In the genomic region with DNA sequence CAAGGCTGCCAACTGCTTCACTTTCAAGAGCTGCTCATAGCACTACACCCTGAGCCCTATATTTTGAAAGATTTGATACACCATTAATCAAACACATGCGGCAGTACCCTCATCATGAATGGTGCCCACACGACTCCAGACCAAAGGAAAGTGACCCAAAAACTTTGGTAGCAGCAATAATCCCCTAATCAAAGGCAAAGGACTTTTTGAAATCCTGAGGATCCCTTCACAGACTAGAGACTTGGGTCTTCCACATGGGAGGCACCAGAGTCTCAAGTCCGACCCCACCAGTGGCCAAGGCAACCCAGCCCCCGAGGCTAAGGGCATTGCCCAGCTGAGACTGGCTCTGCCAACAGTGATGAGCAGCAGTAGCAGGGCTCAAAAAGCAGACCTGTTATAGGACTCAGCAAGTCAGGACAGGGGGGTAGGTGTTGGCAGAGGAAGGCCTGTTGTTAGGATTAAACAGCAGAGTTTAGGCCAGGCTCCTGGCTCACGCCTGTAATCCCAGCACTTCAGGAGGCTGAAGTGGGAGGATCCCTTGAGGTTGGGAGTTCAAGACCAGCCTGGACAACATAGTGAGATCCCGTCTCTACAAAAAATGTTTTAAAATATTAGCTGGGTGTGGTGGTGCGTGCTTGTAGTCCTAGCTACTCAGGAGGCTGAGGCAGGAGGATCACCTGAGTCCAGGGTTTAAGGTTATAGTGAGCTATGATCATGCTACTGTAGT, we compare ENCODE assay signal across 11 cellular contexts. TPM values are rescaled to one million over a fixed set of nuclear protein-coding genes. Genes with fewer than 3 reads are reported as not detected.
DNase-seq lines count a peak whose midpoint lies in the region; ATAC-seq and TF ChIP-seq lines count a peak whose summit lies in the region.
"Had no signal": no experiment of that assay in that cellular context is flagged by ENCODE, and none has a peak within 500 bp of the region (broad histone marks: within the 10 kb centered on the region; RNA-seq: fewer than 3 reads in every experiment).

No MANE protein-coding gene starts in this region.

- H3K4me3 ChIP-seq in left lung (peak overlapping the region in 1 of 2 donors; percentile 98), thoracic aorta (peak overlapping the region; percentile 31)

- ATAC-seq in left lung (no peak), thoracic aorta (ENCODE audit: insufficient number of reproducible peaks, low FRiP score, low read depth) (no peak), GM21723 (IDR thresholded peaks at IDR 0.05; ENCODE audit: unreplicated experiment) (no peak)

- peaks cover 60% of the 10 kb centered on the region for H3K36me3 Mint-ChIP-seq in activated CD4-positive, alpha-beta T cell treated with anti-CD3 and anti-CD28 coated beads, Interleukin-2, amount 10 ng/mL, durations not matched to agents 7 days and 5 days (ENCODE audit: low read depth)
- H3K36me3 Mint-ChIP-seq in activated CD4-positive, alpha-beta memory T cell treated with anti-CD3 and anti-CD28 coated beads, Interleukin-2, amount 10 ng/mL, durations not matched to agents 7 days and 5 days (ENCODE audit: low read depth), result peaks cover 74% of the 10 kb centered on the region

- no peaks in the 10 kb centered on the region for H3K9me3 Mint-ChIP-seq in activated CD4-positive, alpha-beta T cell treated with anti-CD3 and anti-CD28 coated beads, Interleukin-2, amount 10 ng/mL, durations not matched to agents 7 days and 5 days
- H3K9me3 Mint-ChIP-seq in activated CD4-positive, alpha-beta memory T cell treated with anti-CD3 and anti-CD28 coated beads, Interleukin-2, amount 10 ng/mL, durations not matched to agents 7 days and 5 days, result no peaks in the 10 kb centered on the region

- H3K9me3 ChIP-seq in left lung (no peaks in the 10 kb centered on the region), thoracic aorta (no peaks in the 10 kb centered on the region)

- DNase-seq in activated CD4-positive, alpha-beta T cell treated with anti-CD3 and anti-CD28 coated beads, Interleukin-2, amount 10 ng/mL, durations not matched to agents 7 days and 5 days, result no peak
- DNase-seq in activated CD4-positive, alpha-beta T cell treated with anti-CD3 and anti-CD28 coated beads for 48 hours, result no peak
- DNase-seq in activated CD4-positive, alpha-beta memory T cell treated with anti-CD3 and anti-CD28 coated beads, Interleukin-2, amount 10 ng/mL, durations not matched to agents 7 days and 5 days, result no peak
- DNase-seq in left lung (no peak), thoracic aorta (ENCODE audit: low spot score) (no peak), NCI-H510A treated with DMSO at 0.1 percent for 48 hours (lab: John Stamatoyannopoulos, UW) (no peak), NCI-H187 treated with DMSO at 0.1 percent for 48 hours (lab: John Stamatoyannopoulos, UW) (no peak)
- DNase-seq: caudate nucleus; NCI-H446; stimulated activated CD8-positive, alpha-beta memory T cell treated with anti-CD3 and anti-CD28 coated beads, Interleukin-4, amount 100 ng/mL, for 48 hours had no signal

- CTCF ChIA-PET in activated CD4-positive, alpha-beta T cell treated with anti-CD3 and anti-CD28 coated beads, Interleukin-2, amount 10 ng/mL, durations not matched to agents 7 days and 5 days (lab: Charles Lee), result interaction anchor here (0.7 to 2.8 kb wide), 7 partner anchors 9 to 62 kb away, joined by 3 to 10 read pairs (median 4); a partner anchor contains a TSS
- CTCF ChIA-PET in activated CD4-positive, alpha-beta memory T cell treated with anti-CD3 and anti-CD28 coated beads, Interleukin-2, amount 10 ng/mL, durations not matched to agents 7 days and 5 days (lab: Charles Lee), result interaction anchor here (0.7 to 9.9 kb wide), 4 partner anchors 17 to 99 kb away, joined by 3 to 51 read pairs (median 4); no protein-coding TSS in a partner anchor

- H3K4me1 Mint-ChIP-seq in activated CD4-positive, alpha-beta T cell treated with anti-CD3 and anti-CD28 coated beads, Interleukin-2, amount 10 ng/mL, durations not matched to agents 7 days and 5 days, result peaks cover 66% of the 10 kb centered on the region
- peaks cover 62% of the 10 kb centered on the region for H3K4me1 Mint-ChIP-seq in activated CD4-positive, alpha-beta memory T cell treated with anti-CD3 and anti-CD28 coated beads, Interleukin-2, amount 10 ng/mL, durations not matched to agents 7 days and 5 days

- peak overlapping the region; percentile 28 for H3K27ac Mint-ChIP-seq in activated CD4-positive, alpha-beta T cell treated with anti-CD3 and anti-CD28 coated beads, Interleukin-2, amount 10 ng/mL, durations not matched to agents 7 days and 5 days
- peak overlapping the region; percentile 61 for H3K27ac Mint-ChIP-seq in activated CD4-positive, alpha-beta memory T cell treated with anti-CD3 and anti-CD28 coated beads, Interleukin-2, amount 10 ng/mL, durations not matched to agents 7 days and 5 days

- POLR2A ChIA-PET in activated CD4-positive, alpha-beta T cell treated with anti-CD3 and anti-CD28 coated beads, Interleukin-2, amount 10 ng/mL, durations not matched to agents 7 days and 5 days (lab: Charles Lee), result no interaction called here
- POLR2A ChIA-PET in activated CD4-positive, alpha-beta memory T cell treated with anti-CD3 and anti-CD28 coated beads, Interleukin-2, amount 10 ng/mL, durations not matched to agents 7 days and 5 days (lab: Charles Lee), result interaction anchor here (1.0 to 3.1 kb wide), 7 partner anchors 19 to 174 kb away, joined by 3 to 11 read pairs (median 3); a partner anchor contains a TSS

- H3K4me1 ChIP-seq in left lung (peaks cover 30 to 70% of the 10 kb centered on the region in 2 donors), thoracic aorta (ENCODE audit: control insufficient read depth in 1 of 2, low read depth in 2 of 2) (peaks cover 17 to 30% of the 10 kb centered on the region in 2 donors)

- peak overlapping the region; percentile 99 for H3K4me3 Mint-ChIP-seq in activated CD4-positive, alpha-beta T cell treated with anti-CD3 and anti-CD28 coated beads, Interleukin-2, amount 10 ng/mL, durations not matched to agents 7 days and 5 days
- peak overlapping the region; percentile 98 for H3K4me3 Mint-ChIP-seq in activated CD4-positive, alpha-beta memory T cell treated with anti-CD3 and anti-CD28 coated beads, Interleukin-2, amount 10 ng/mL, durations not matched to agents 7 days and 5 days

- no peaks in the 10 kb centered on the region for H3K27me3 ChIP-seq in left lung
- no peaks in the 10 kb centered on the region for H3K27me3 ChIP-seq in thoracic aorta (replicated peaks; ENCODE audit: insufficient read depth)

- H3K27ac ChIP-seq in left lung (peak overlapping the region; percentile 75 to 78), thoracic aorta (peak overlapping the region; percentile 10 to 63)

- intact Hi-C loops in left lung (cut with DNase I), result no loop called here

- TF ChIP-seq CTCF in left lung (IDR thresholded peaks at IDR 0.05) (no peak), thoracic aorta (IDR thresholded peaks at IDR 0.05) (no peak)

- peaks cover 0 to 39% of the 10 kb centered on the region in 2 donors for H3K36me3 ChIP-seq in left lung
- H3K36me3 ChIP-seq in thoracic aorta, result peaks cover 19% of the 10 kb centered on the region

- no peaks in the 10 kb centered on the region for H3K27me3 Mint-ChIP-seq in activated CD4-positive, alpha-beta T cell treated with anti-CD3 and anti-CD28 coated beads, Interleukin-2, amount 10 ng/mL, durations not matched to agents 7 days and 5 days
- no peaks in the 10 kb centered on the region for H3K27me3 Mint-ChIP-seq in activated CD4-positive, alpha-beta memory T cell treated with anti-CD3 and anti-CD28 coated beads, Interleukin-2, amount 10 ng/mL, durations not matched to agents 7 days and 5 days

RNA-seq across cellular contexts. Expression of a gene that starts 3.2 kb away (rescaled TPM):
- 100 to 1,000 TPM; 168 to 193 TPM for total RNA-seq in activated CD4-positive, alpha-beta T cell treated with anti-CD3 and anti-CD28 coated beads, Interleukin-2, amount 10 ng/mL, durations not matched to agents 7 days and 5 days
- 100 to 1,000 TPM; 180 to 181 TPM for total RNA-seq in activated CD4-positive, alpha-beta memory T cell treated with anti-CD3 and anti-CD28 coated beads, Interleukin-2, amount 10 ng/mL, durations not matched to agents 7 days and 5 days
- total RNA-seq in left lung (100 to 1,000 TPM in 1 of 2 donors, 10 to 100 TPM in 1; 71.4 to 127 TPM), thoracic aorta (10 to 100 TPM; 32.2 to 40.6 TPM)

RNA-seq across cellular contexts. Expression of a gene that starts 50.2 kb away (rescaled TPM):
- 10 to 100 TPM; 16.9 to 19.8 TPM for total RNA-seq in activated CD4-positive, alpha-beta T cell treated with anti-CD3 and anti-CD28 coated beads, Interleukin-2, amount 10 ng/mL, durations not matched to agents 7 days and 5 days
- 10 to 100 TPM; 16.2 to 17.2 TPM for total RNA-seq in activated CD4-positive, alpha-beta memory T cell treated with anti-CD3 and anti-CD28 coated beads, Interleukin-2, amount 10 ng/mL, durations not matched to agents 7 days and 5 days
- 10 to 100 TPM; 10.9 to 12.3 TPM for total RNA-seq in left lung
- 1 to 10 TPM; 5.0 to 9.9 TPM for total RNA-seq in thoracic aorta
